1 cellular context compared by ENCODE assay signal in genomic region chr16:70572050-70572925, GRCh38.
TF ChIP-seq lines count a peak whose summit lies in the region.

No MANE protein-coding gene starts in this region.

TF ChIP-seq in K562, 482 proteins besides CTCF, POLR2A, EP300 and RAD21:
- TF ChIP-seq KLF13 (tag; IDR thresholded peaks at IDR 0.05; ENCODE audit: borderline replicate concordance, low read depth) (no peak), BCLAF1 (IDR thresholded peaks at IDR 0.05; ENCODE audit: borderline replicate concordance in 1 of 2, control insufficient read depth in 1 of 2, low read depth in 2 of 2, low read length in 1 of 2) (no peak), TEAD2 (tag; IDR thresholded peaks at IDR 0.05) (no peak), CEBPG (CRISPR knock-in tag; IDR thresholded peaks at IDR 0.05) (no peak), CEBPG (tag; conservative IDR thresholded peaks at IDR 0.05 in 1 of 2, IDR thresholded peaks at IDR 0.05 in 1 of 2) (peak in 1 of 2 experiments; percentile 76; a peak in 2 of 4 replicates), RBBP5 (IDR thresholded peaks at IDR 0.05; ENCODE audit: borderline replicate concordance, insufficient read depth, low read length, poor library complexity, severe bottlenecking) (no peak), CCAR2 (IDR thresholded peaks at IDR 0.05; ENCODE audit: low read depth, low read length) (no peak), FOXP1 (CRISPR knock-in tag; IDR thresholded peaks at IDR 0.05) (no peak), ZFP1 (CRISPR knock-in tag; IDR thresholded peaks at IDR 0.05) (no peak), SREBF2 (CRISPR knock-in tag; IDR thresholded peaks at IDR 0.05) (no peak), EGR1 (conservative IDR thresholded peaks at IDR 0.05) (no peak), ZNF740 (CRISPR knock-in tag; IDR thresholded peaks at IDR 0.05) (no peak), ZNF740 (tag; IDR thresholded peaks at IDR 0.05) (no peak), NR2C2 (CRISPR knock-in tag; IDR thresholded peaks at IDR 0.05) (no peak), NR2C2 (tag; IDR thresholded peaks at IDR 0.05) (peak; percentile 34; the same call in 1 of the 2 replicates), ARID3A (IDR thresholded peaks at IDR 0.05; ENCODE audit: borderline replicate concordance, low read depth, low read length) (no peak), ZNF444 (CRISPR knock-in tag; IDR thresholded peaks at IDR 0.05) (no peak), RBM25 (IDR thresholded peaks at IDR 0.05; ENCODE audit: low read depth, low read length, severe bottlenecking) (no peak), ZNF589 (CRISPR knock-in tag; IDR thresholded peaks at IDR 0.05; ENCODE audit: low read depth) (peak; percentile 46; the same call in 1 of the 2 replicates), ZNF707 (CRISPR knock-in tag; conservative IDR thresholded peaks at IDR 0.05) (no peak), HSF4 (CRISPR knock-in tag; IDR thresholded peaks at IDR 0.05; ENCODE audit: borderline replicate concordance) (no peak), MTA3 (IDR thresholded peaks at IDR 0.05; ENCODE audit: borderline replicate concordance) (no peak), ZNF175 (CRISPR knock-in tag; IDR thresholded peaks at IDR 0.05; ENCODE audit: low read depth) (peak; percentile 53; the same call in 1 of the 2 replicates), POLR2B (IDR thresholded peaks at IDR 0.05; ENCODE audit: low read depth, partially characterized antibody) (peak; percentile 16), CHD2 (IDR thresholded peaks at IDR 0.05; ENCODE audit: low read depth, low read length) (no peak), RBFOX2 (IDR thresholded peaks at IDR 0.05; ENCODE audit: low read depth, low read length) (no peak), ZFP30 (CRISPR knock-in tag; IDR thresholded peaks at IDR 0.05; ENCODE audit: borderline replicate concordance) (no peak), MTA1 (IDR thresholded peaks at IDR 0.05; ENCODE audit: borderline replicate concordance) (no peak), SP2 (IDR thresholded peaks at IDR 0.05; ENCODE audit: extremely low read depth, low read depth, low read length, poor library complexity, severe bottlenecking) (no peak), TRIM28 (IDR thresholded peaks at IDR 0.05) (no peak), ZNF766 (CRISPR knock-in tag; conservative IDR thresholded peaks at IDR 0.05) (peak; percentile 56; the same call in 1 of the 2 replicates), TARDBP (IDR thresholded peaks at IDR 0.05) (no peak), ZNF23 (CRISPR knock-in tag; IDR thresholded peaks at IDR 0.05) (no peak), ZNF561 (CRISPR knock-in tag; conservative IDR thresholded peaks at IDR 0.05) (no peak), ZNF449 (CRISPR knock-in tag; IDR thresholded peaks at IDR 0.05) (no peak), ZNF584 (CRISPR knock-in tag; IDR thresholded peaks at IDR 0.05; ENCODE audit: low read depth) (peak; percentile 88)
